1 cellular context compared by ENCODE assay signal in the genomic region with DNA sequence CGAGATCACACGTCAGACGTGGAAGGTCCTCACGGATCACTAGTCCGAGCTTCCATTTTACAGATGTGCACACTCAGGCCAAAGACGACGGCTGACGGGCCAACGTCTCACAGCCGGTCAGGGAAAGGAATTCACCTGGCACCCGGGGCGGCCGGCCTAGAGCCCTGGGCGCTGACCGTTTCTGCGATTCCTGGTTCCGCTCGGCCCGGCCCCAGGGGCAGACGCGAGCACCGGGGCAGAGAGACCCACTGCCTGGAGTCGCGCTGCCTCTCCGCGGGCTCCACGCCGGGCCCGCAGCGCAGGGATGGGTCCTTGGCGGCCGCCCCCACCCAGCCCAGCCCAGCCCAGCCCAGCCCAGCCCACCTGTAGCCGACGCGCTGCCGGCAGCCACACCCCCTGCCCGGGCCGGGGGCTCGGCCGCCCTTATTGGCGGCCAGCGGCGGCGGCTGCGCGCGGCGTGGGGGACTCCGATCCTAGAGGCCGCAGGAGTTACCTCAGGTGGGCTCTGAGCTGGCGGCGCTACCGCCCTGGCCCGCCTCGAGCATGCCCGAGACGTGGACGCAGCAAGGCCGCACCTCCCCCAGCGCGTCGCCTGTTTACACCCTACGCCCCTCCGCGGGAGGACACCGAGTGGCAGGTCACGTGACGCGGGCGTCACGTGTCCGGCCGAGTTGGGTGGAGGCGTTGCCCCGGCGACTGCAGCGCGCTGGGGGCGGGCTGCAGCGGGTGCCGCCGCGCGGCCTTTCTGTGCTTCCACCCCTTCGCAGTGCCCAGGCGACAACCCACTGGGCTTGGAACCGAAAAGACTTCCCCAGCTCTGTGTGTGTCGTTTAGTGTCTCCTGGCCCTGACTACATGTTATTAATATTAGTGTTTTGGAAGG.
TF ChIP-seq lines count a peak whose summit lies in the region.

No MANE protein-coding gene starts in this region.

TF ChIP-seq in K562, 482 proteins besides CTCF, POLR2A, EP300 and RAD21 (continued from another document and continues in another):
- TF ChIP-seq, protein P1, sequence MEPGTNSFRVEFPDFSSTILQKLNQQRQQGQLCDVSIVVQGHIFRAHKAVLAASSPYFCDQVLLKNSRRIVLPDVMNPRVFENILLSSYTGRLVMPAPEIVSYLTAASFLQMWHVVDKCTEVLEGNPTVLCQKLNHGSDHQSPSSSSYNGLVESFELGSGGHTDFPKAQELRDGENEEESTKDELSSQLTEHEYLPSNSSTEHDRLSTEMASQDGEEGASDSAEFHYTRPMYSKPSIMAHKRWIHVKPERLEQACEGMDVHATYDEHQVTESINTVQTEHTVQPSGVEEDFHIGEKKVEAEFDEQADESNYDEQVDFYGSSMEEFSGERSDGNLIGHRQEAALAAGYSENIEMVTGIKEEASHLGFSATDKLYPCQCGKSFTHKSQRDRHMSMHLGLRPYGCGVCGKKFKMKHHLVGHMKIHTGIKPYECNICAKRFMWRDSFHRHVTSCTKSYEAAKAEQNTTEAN (CRISPR knock-in tag; IDR thresholded peaks at IDR 0.05), result peak; percentile 37; the same call in 1 of the 2 replicates
- no peak for TF ChIP-seq ZNF282 (CRISPR knock-in tag; IDR thresholded peaks at IDR 0.05)
- no peak for TF ChIP-seq NFE2L1 (tag; IDR thresholded peaks at IDR 0.05; ENCODE audit: borderline replicate concordance, low read depth)
- TF ChIP-seq, protein P2, sequence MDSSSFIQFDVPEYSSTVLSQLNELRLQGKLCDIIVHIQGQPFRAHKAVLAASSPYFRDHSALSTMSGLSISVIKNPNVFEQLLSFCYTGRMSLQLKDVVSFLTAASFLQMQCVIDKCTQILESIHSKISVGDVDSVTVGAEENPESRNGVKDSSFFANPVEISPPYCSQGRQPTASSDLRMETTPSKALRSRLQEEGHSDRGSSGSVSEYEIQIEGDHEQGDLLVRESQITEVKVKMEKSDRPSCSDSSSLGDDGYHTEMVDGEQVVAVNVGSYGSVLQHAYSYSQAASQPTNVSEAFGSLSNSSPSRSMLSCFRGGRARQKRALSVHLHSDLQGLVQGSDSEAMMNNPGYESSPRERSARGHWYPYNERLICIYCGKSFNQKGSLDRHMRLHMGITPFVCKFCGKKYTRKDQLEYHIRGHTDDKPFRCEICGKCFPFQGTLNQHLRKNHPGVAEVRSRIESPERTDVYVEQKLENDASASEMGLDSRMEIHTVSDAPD (CRISPR knock-in tag; IDR thresholded peaks at IDR 0.05), result no peak
- TF ChIP-seq, protein P3, sequence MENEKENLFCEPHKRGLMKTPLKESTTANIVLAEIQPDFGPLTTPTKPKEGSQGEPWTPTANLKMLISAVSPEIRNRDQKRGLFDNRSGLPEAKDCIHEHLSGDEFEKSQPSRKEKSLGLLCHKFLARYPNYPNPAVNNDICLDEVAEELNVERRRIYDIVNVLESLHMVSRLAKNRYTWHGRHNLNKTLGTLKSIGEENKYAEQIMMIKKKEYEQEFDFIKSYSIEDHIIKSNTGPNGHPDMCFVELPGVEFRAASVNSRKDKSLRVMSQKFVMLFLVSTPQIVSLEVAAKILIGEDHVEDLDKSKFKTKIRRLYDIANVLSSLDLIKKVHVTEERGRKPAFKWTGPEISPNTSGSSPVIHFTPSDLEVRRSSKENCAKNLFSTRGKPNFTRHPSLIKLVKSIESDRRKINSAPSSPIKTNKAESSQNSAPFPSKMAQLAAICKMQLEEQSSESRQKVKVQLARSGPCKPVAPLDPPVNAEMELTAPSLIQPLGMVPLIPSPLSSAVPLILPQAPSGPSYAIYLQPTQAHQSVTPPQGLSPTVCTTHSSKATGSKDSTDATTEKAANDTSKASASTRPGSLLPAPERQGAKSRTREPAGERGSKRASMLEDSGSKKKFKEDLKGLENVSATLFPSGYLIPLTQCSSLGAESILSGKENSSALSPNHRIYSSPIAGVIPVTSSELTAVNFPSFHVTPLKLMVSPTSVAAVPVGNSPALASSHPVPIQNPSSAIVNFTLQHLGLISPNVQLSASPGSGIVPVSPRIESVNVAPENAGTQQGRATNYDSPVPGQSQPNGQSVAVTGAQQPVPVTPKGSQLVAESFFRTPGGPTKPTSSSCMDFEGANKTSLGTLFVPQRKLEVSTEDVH (IDR thresholded peaks at IDR 0.05; ENCODE audit: low read depth, partially characterized antibody), result no peak
- TF ChIP-seq CBFA2T3 (IDR thresholded peaks at IDR 0.05), result no peak
- no peak for TF ChIP-seq SMAD2 (IDR thresholded peaks at IDR 0.05; ENCODE audit: low read depth, low read length)
- TF ChIP-seq ZNF780A (CRISPR knock-in tag; IDR thresholded peaks at IDR 0.05), result no peak
- TF ChIP-seq TAF7 (tag; IDR thresholded peaks at IDR 0.05), result no peak
- TF ChIP-seq, protein P4, sequence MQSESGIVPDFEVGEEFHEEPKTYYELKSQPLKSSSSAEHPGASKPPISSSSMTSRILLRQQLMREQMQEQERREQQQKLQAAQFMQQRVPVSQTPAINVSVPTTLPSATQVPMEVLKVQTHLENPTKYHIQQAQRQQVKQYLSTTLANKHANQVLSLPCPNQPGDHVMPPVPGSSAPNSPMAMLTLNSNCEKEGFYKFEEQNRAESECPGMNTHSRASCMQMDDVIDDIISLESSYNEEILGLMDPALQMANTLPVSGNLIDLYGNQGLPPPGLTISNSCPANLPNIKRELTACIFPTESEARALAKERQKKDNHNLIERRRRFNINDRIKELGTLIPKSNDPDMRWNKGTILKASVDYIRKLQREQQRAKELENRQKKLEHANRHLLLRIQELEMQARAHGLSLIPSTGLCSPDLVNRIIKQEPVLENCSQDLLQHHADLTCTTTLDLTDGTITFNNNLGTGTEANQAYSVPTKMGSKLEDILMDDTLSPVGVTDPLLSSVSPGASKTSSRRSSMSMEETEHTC (IDR thresholded peaks at IDR 0.05), result peak; percentile 90
- TF ChIP-seq SIN3A (IDR thresholded peaks at IDR 0.05; ENCODE audit: borderline replicate concordance in 2 of 2, control insufficient read depth in 1 of 2, low read depth in 2 of 2, low read length in 2 of 2), result peak; percentile 100
- 0 out of 2 replicates have a peak, but pooled peaks have one; percentile 48 for TF ChIP-seq TCFL5 (CRISPR knock-in tag; conservative IDR thresholded peaks at IDR 0.05)
- peak; percentile 70 for TF ChIP-seq ZBTB17 (CRISPR knock-in tag; IDR thresholded peaks at IDR 0.05)
- TF ChIP-seq TSC22D4 (tag; IDR thresholded peaks at IDR 0.05), result no peak
- no peak for TF ChIP-seq ZNF79 (CRISPR knock-in tag; IDR thresholded peaks at IDR 0.05; ENCODE audit: low read depth)
- peak; percentile 92 for TF ChIP-seq RB1 (IDR thresholded peaks at IDR 0.05; ENCODE audit: low read depth)
- 0 out of 2 replicates have a peak, but pooled peaks have one; percentile 28 for TF ChIP-seq ZNF311 (CRISPR knock-in tag; IDR thresholded peaks at IDR 0.05)
- 0 out of 2 replicates have a peak, but pooled peaks have one; percentile 53 for TF ChIP-seq ZNF324 (CRISPR knock-in tag; IDR thresholded peaks at IDR 0.05)
- TF ChIP-seq, protein P5, sequence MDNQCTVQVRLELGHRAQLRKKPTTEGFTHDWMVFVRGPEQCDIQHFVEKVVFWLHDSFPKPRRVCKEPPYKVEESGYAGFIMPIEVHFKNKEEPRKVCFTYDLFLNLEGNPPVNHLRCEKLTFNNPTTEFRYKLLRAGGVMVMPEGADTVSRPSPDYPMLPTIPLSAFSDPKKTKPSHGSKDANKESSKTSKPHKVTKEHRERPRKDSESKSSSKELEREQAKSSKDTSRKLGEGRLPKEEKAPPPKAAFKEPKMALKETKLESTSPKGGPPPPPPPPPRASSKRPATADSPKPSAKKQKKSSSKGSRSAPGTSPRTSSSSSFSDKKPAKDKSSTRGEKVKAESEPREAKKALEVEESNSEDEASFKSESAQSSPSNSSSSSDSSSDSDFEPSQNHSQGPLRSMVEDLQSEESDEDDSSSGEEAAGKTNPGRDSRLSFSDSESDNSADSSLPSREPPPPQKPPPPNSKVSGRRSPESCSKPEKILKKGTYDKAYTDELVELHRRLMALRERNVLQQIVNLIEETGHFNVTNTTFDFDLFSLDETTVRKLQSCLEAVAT (IDR thresholded peaks at IDR 0.05), result no peak
- TF ChIP-seq, protein P6, sequence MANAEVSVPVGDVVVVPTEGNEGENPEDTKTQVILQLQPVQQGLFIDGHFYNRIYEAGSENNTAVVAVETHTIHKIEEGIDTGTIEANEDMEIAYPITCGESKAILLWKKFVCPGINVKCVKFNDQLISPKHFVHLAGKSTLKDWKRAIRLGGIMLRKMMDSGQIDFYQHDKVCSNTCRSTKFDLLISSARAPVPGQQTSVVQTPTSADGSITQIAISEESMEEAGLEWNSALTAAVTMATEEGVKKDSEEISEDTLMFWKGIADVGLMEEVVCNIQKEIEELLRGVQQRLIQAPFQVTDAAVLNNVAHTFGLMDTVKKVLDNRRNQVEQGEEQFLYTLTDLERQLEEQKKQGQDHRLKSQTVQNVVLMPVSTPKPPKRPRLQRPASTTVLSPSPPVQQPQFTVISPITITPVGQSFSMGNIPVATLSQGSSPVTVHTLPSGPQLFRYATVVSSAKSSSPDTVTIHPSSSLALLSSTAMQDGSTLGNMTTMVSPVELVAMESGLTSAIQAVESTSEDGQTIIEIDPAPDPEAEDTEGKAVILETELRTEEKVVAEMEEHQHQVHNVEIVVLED (CRISPR knock-in tag; IDR thresholded peaks at IDR 0.05), result peak; percentile 90
- no peak for TF ChIP-seq SMARCB1 (IDR thresholded peaks at IDR 0.05; ENCODE audit: insufficient read length, low read depth)
- TF ChIP-seq BMI1 (IDR thresholded peaks at IDR 0.05; ENCODE audit: low read length), result peak; percentile 93
- no peak for TF ChIP-seq MCM3 (IDR thresholded peaks at IDR 0.05)
- TF ChIP-seq, protein P7, sequence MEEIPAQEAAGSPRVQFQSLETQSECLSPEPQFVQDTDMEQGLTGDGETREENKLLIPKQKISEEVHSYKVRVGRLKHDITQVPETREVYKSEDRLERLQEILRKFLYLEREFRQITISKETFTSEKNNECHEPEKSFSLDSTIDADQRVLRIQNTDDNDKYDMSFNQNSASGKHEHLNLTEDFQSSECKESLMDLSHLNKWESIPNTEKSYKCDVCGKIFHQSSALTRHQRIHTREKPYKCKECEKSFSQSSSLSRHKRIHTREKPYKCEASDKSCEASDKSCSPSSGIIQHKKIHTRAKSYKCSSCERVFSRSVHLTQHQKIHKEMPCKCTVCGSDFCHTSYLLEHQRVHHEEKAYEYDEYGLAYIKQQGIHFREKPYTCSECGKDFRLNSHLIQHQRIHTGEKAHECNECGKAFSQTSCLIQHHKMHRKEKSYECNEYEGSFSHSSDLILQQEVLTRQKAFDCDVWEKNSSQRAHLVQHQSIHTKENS (CRISPR knock-in tag; IDR thresholded peaks at IDR 0.05), result no peak
- TF ChIP-seq POLR2AphosphoS2 (IDR thresholded peaks at IDR 0.05; ENCODE audit: low read length), result no peak
- peak; percentile 52; the same call in 1 of the 2 replicates for TF ChIP-seq MYNN (IDR thresholded peaks at IDR 0.05)
- no peak for TF ChIP-seq MYNN (CRISPR knock-in tag; IDR thresholded peaks at IDR 0.05)
- peak; percentile 56 for TF ChIP-seq SOX6 (IDR thresholded peaks at IDR 0.05)
- peak; percentile 94 for TF ChIP-seq MXI1 (IDR thresholded peaks at IDR 0.05; ENCODE audit: low read depth, low read length)
- TF ChIP-seq MAZ (CRISPR knock-in tag; conservative IDR thresholded peaks at IDR 0.05 in 1 of 2, IDR thresholded peaks at IDR 0.05 in 1 of 2), result peak; percentile 97 to 98
- peak; percentile 85; the same call in 1 of the 2 replicates for TF ChIP-seq TGIF2 (CRISPR knock-in tag; IDR thresholded peaks at IDR 0.05)
- TF ChIP-seq, protein P8, sequence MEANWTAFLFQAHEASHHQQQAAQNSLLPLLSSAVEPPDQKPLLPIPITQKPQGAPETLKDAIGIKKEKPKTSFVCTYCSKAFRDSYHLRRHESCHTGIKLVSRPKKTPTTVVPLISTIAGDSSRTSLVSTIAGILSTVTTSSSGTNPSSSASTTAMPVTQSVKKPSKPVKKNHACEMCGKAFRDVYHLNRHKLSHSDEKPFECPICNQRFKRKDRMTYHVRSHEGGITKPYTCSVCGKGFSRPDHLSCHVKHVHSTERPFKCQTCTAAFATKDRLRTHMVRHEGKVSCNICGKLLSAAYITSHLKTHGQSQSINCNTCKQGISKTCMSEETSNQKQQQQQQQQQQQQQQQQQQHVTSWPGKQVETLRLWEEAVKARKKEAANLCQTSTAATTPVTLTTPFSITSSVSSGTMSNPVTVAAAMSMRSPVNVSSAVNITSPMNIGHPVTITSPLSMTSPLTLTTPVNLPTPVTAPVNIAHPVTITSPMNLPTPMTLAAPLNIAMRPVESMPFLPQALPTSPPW (CRISPR knock-in tag; IDR thresholded peaks at IDR 0.05), result peak; percentile 93
- TF ChIP-seq, protein P9, sequence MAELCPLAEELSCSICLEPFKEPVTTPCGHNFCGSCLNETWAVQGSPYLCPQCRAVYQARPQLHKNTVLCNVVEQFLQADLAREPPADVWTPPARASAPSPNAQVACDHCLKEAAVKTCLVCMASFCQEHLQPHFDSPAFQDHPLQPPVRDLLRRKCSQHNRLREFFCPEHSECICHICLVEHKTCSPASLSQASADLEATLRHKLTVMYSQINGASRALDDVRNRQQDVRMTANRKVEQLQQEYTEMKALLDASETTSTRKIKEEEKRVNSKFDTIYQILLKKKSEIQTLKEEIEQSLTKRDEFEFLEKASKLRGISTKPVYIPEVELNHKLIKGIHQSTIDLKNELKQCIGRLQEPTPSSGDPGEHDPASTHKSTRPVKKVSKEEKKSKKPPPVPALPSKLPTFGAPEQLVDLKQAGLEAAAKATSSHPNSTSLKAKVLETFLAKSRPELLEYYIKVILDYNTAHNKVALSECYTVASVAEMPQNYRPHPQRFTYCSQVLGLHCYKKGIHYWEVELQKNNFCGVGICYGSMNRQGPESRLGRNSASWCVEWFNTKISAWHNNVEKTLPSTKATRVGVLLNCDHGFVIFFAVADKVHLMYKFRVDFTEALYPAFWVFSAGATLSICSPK (IDR thresholded peaks at IDR 0.05; ENCODE audit: borderline replicate concordance), result no peak
- TF ChIP-seq NCOA1 (IDR thresholded peaks at IDR 0.05; ENCODE audit: low read depth), result no peak
- TF ChIP-seq GATAD2B (IDR thresholded peaks at IDR 0.05; ENCODE audit: borderline replicate concordance), result peak; percentile 76; the same call in 1 of the 2 replicates
- TF ChIP-seq U2AF1 (optimal IDR thresholded peaks at IDR 0.05; ENCODE audit: low read depth, low read length), result peak; percentile 93
- TF ChIP-seq, protein P10, sequence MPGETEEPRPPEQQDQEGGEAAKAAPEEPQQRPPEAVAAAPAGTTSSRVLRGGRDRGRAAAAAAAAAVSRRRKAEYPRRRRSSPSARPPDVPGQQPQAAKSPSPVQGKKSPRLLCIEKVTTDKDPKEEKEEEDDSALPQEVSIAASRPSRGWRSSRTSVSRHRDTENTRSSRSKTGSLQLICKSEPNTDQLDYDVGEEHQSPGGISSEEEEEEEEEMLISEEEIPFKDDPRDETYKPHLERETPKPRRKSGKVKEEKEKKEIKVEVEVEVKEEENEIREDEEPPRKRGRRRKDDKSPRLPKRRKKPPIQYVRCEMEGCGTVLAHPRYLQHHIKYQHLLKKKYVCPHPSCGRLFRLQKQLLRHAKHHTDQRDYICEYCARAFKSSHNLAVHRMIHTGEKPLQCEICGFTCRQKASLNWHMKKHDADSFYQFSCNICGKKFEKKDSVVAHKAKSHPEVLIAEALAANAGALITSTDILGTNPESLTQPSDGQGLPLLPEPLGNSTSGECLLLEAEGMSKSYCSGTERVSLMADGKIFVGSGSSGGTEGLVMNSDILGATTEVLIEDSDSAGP (CRISPR knock-in tag; IDR thresholded peaks at IDR 0.05), result no peak
- no peak for TF ChIP-seq ZFP1 (CRISPR knock-in tag; IDR thresholded peaks at IDR 0.05)
- TF ChIP-seq ATF7 (IDR thresholded peaks at IDR 0.05), result peak; percentile 88
- no peak for TF ChIP-seq ZNF347 (CRISPR knock-in tag; IDR thresholded peaks at IDR 0.05; ENCODE audit: low read depth)
- TF ChIP-seq NR2C2 (CRISPR knock-in tag; IDR thresholded peaks at IDR 0.05), result 0 out of 2 replicates have a peak, but pooled peaks have one; percentile 69
- peak; percentile 77 for TF ChIP-seq NR2C2 (tag; IDR thresholded peaks at IDR 0.05)
- peak; percentile 99 to 100 for TF ChIP-seq FOXK2 (conservative IDR thresholded peaks at IDR 0.05 in 1 of 2, IDR thresholded peaks at IDR 0.05 in 1 of 2; ENCODE audit: low read depth in 2 of 2)
